Comparison of ENCODE assay signal across 7 cellular contexts in the genomic region with DNA sequence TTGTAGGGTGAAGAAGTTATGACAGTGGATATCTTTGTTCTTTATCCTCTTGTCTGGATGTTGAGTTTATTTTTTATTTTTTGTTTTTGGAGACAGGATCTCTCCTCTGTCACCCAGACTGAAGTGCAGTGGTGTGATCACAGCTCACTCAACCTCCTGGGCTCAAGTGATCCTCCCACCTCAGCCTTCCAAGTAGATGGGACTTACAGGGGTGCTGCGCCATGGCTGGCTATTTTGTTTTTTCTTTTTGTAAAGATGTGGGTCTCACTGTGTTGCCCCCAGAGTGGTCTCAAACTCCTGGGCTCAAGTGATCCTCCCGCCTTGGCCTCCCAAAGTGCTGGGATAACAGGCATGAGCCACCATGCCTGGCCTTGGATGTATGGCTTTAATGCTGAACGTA. TPM values are rescaled to one million over a fixed set of nuclear protein-coding genes. Genes with fewer than 3 reads are reported as not detected.
DNase-seq lines count a peak whose midpoint lies in the region; ATAC-seq and TF ChIP-seq lines count a peak whose summit lies in the region.
"Not testable (repeated sequence)": the region's sequence is repeated elsewhere in the genome, so short reads cannot be mapped to it uniquely, and the experiment has no call there.

No MANE protein-coding gene starts in this region.

- peak overlapping the region; percentile 87 for H3K4me3 Mint-ChIP-seq in activated CD4-positive, alpha-beta memory T cell treated with anti-CD3 and anti-CD28 coated beads, Interleukin-2, amount 10 ng/mL, durations not matched to agents 7 days and 5 days
- peak overlapping the region; percentile 94 for H3K4me3 Mint-ChIP-seq in activated naive CD8-positive, alpha-beta T cell treated with anti-CD3 and anti-CD28 coated beads for 36 hours
- H3K4me3 Mint-ChIP-seq in effector memory CD8-positive, alpha-beta T cell = peak overlapping the region; percentile 98 to 99
- H3K4me3 Mint-ChIP-seq in naive B cell = peak overlapping the region; percentile 25 to 100 (median 98)

- peaks cover 79% of the 10 kb centered on the region for H3K36me3 Mint-ChIP-seq in activated CD4-positive, alpha-beta memory T cell treated with anti-CD3 and anti-CD28 coated beads, Interleukin-2, amount 10 ng/mL, durations not matched to agents 7 days and 5 days (ENCODE audit: low read depth)
- H3K36me3 Mint-ChIP-seq in activated naive CD8-positive, alpha-beta T cell treated with anti-CD3 and anti-CD28 coated beads for 36 hours = peaks cover 71% of the 10 kb centered on the region
- peaks cover 67% of the 10 kb centered on the region for H3K36me3 Mint-ChIP-seq in effector memory CD8-positive, alpha-beta T cell (ENCODE audit: insufficient read depth)
- H3K36me3 Mint-ChIP-seq in naive B cell = not testable (repeated sequence)

- peaks cover 31% of the 10 kb centered on the region for H3K9me3 Mint-ChIP-seq in activated CD4-positive, alpha-beta memory T cell treated with anti-CD3 and anti-CD28 coated beads, Interleukin-2, amount 10 ng/mL, durations not matched to agents 7 days and 5 days
- H3K9me3 Mint-ChIP-seq in activated naive CD8-positive, alpha-beta T cell treated with anti-CD3 and anti-CD28 coated beads for 36 hours; effector memory CD8-positive, alpha-beta T cell; naive B cell: not testable (repeated sequence)

- peaks cover 52% of the 10 kb centered on the region for H3K4me1 ChIP-seq in DND-41 (ENCODE audit: insufficient read depth, low read length)
- H3K4me1 ChIP-seq in OCI-LY3 (ENCODE audit: low read length) = peaks cover 59% of the 10 kb centered on the region

- H4K20me1 ChIP-seq in DND-41 (ENCODE audit: insufficient read depth, low read length) = peaks cover 58% of the 10 kb centered on the region
- H4K20me1 ChIP-seq in OCI-LY3 (ENCODE audit: insufficient read depth, low read length) = peaks cover 62% of the 10 kb centered on the region

- not testable (repeated sequence) for H3K27me3 Mint-ChIP-seq in activated CD4-positive, alpha-beta memory T cell treated with anti-CD3 and anti-CD28 coated beads, Interleukin-2, amount 10 ng/mL, durations not matched to agents 7 days and 5 days; activated naive CD8-positive, alpha-beta T cell treated with anti-CD3 and anti-CD28 coated beads for 36 hours; effector memory CD8-positive, alpha-beta T cell; naive B cell

- H3K79me2 ChIP-seq in DND-41 (ENCODE audit: insufficient read depth, low read length) (peaks cover 79% of the 10 kb centered on the region), OCI-LY3 (ENCODE audit: low read length) (peaks cover 79% of the 10 kb centered on the region)

- H3K4me3 ChIP-seq in DND-41 (ENCODE audit: low read depth in 1 of 2, low read length in 2 of 2) = not testable (repeated sequence)
- H3K4me3 ChIP-seq in OCI-LY3 (ENCODE audit: low read length) = peak overlapping the region; percentile 91
- H3K4me3 ChIP-seq in skin epidermis = peak overlapping the region in 3 of 7 experiments; percentile 5 to 91 (median 22)

- CTCF ChIA-PET in activated CD4-positive, alpha-beta memory T cell treated with anti-CD3 and anti-CD28 coated beads, Interleukin-2, amount 10 ng/mL, durations not matched to agents 7 days and 5 days (lab: Charles Lee) = interaction anchor here (1.4 to 3.2 kb wide), 2 partner anchors 8 to 416 kb away, joined by 3 to 21 read pairs; no protein-coding TSS in a partner anchor

- ATAC-seq in DND-41 (ENCODE audit: insufficient read depth, low read depth); effector memory CD8-positive, alpha-beta T cell (replicated peaks); naive B cell (ENCODE audit: low read depth in 2 of 2): not testable (repeated sequence)

- H3K27ac Mint-ChIP-seq in activated CD4-positive, alpha-beta memory T cell treated with anti-CD3 and anti-CD28 coated beads, Interleukin-2, amount 10 ng/mL, durations not matched to agents 7 days and 5 days = peak overlapping the region; percentile 97
- peak overlapping the region; percentile 99 for H3K27ac Mint-ChIP-seq in activated naive CD8-positive, alpha-beta T cell treated with anti-CD3 and anti-CD28 coated beads for 36 hours
- H3K27ac Mint-ChIP-seq in effector memory CD8-positive, alpha-beta T cell = peak overlapping the region; percentile 92 to 99
- peak overlapping the region; percentile 17 to 98 (median 85) for H3K27ac Mint-ChIP-seq in naive B cell

- POLR2A ChIA-PET in activated CD4-positive, alpha-beta memory T cell treated with anti-CD3 and anti-CD28 coated beads, Interleukin-2, amount 10 ng/mL, durations not matched to agents 7 days and 5 days (lab: Charles Lee) = interaction anchor here (1.8 to 4.2 kb wide), 6 partner anchors 13 to 696 kb away, joined by 6 to 31 read pairs (median 17); a partner anchor contains a TSS

- H3K4me2 ChIP-seq in DND-41 (ENCODE audit: insufficient read depth, low read length) = peak overlapping the region; percentile 82; the same call in 1 of the 2 replicates
- H3K4me2 ChIP-seq in OCI-LY3 (ENCODE audit: low read length) = peak overlapping the region; percentile 98

- H3K9me3 ChIP-seq in DND-41 (ENCODE audit: insufficient read depth, low read length, severe bottlenecking); OCI-LY3 (ENCODE audit: insufficient read depth, low read length): not testable (repeated sequence)

- TF ChIP-seq CTCF in DND-41 (IDR thresholded peaks at IDR 0.05; ENCODE audit: borderline replicate concordance, extremely low read depth, low read length, poor library complexity, severe bottlenecking); OCI-LY3 (IDR thresholded peaks at IDR 0.05; ENCODE audit: low read depth, low read length): not testable (repeated sequence)

- H3K27ac ChIP-seq in DND-41 (ENCODE audit: low read length) = not testable (repeated sequence)
- H3K27ac ChIP-seq in OCI-LY3 (ENCODE audit: low read length) = peak overlapping the region; percentile 94
- H3K27ac ChIP-seq in skin epidermis = peak overlapping the region in 17 of 21 experiments; percentile 22 to 100 (median 98)

- H3K36me3 ChIP-seq in DND-41 (ENCODE audit: insufficient read depth, low read length) (peaks cover 56% of the 10 kb centered on the region), OCI-LY3 (replicated peaks; ENCODE audit: low read depth, low read length) (peaks cover 55% of the 10 kb centered on the region)

- not testable (repeated sequence) for DNase-seq in DND-41; activated CD4-positive, alpha-beta memory T cell treated with anti-CD3 and anti-CD28 coated beads, Interleukin-2, amount 10 ng/mL, durations not matched to agents 7 days and 5 days; activated naive CD8-positive, alpha-beta T cell treated with anti-CD3 and anti-CD28 coated beads for 36 hours; effector memory CD8-positive, alpha-beta T cell; naive B cell

- peak overlapping the region; percentile 98; the same call in 1 of the 2 replicates for H3K9ac ChIP-seq in DND-41 (ENCODE audit: low read depth, low read length)
- H3K9ac ChIP-seq in OCI-LY3 (ENCODE audit: low read length) = peak overlapping the region; percentile 92

- peaks cover 78% of the 10 kb centered on the region for H3K4me1 Mint-ChIP-seq in activated CD4-positive, alpha-beta memory T cell treated with anti-CD3 and anti-CD28 coated beads, Interleukin-2, amount 10 ng/mL, durations not matched to agents 7 days and 5 days
- peaks cover 65% of the 10 kb centered on the region for H3K4me1 Mint-ChIP-seq in activated naive CD8-positive, alpha-beta T cell treated with anti-CD3 and anti-CD28 coated beads for 36 hours
- peaks cover 62 to 65% of the 10 kb centered on the region in 2 donors for H3K4me1 Mint-ChIP-seq in effector memory CD8-positive, alpha-beta T cell (ENCODE audit: low read depth in 2 of 2)
- H3K4me1 Mint-ChIP-seq in naive B cell = peaks cover 45 to 80% (median 73%) of the 10 kb centered on the region in 3 donors

- H2AFZ ChIP-seq in DND-41 (ENCODE audit: low read depth, low read length); OCI-LY3 (ENCODE audit: low read depth, low read length): not testable (repeated sequence)

- H3K27me3 ChIP-seq in DND-41 (ENCODE audit: insufficient read depth, low read length, poor library complexity); OCI-LY3 (ENCODE audit: low read depth, low read length): not testable (repeated sequence)

RNA-seq across cellular contexts. Expression of a gene that starts 2.5 kb away (rescaled TPM):
- 10 to 100 TPM; 86.2 to 88.3 TPM for total RNA-seq in activated CD4-positive, alpha-beta memory T cell treated with anti-CD3 and anti-CD28 coated beads, Interleukin-2, amount 10 ng/mL, durations not matched to agents 7 days and 5 days
- total RNA-seq in activated naive CD8-positive, alpha-beta T cell treated with anti-CD3 and anti-CD28 coated beads for 36 hours = 10 to 100 TPM; 82.2 to 85.6 TPM
- 10 to 100 TPM; 11.6 to 24.6 (median 17.6) TPM for polyA plus RNA-seq in naive B cell (ENCODE audit: low read depth in 6 of 6)
